Comparison of ENCODE assay signal across 1 cellular context in the genomic region with DNA sequence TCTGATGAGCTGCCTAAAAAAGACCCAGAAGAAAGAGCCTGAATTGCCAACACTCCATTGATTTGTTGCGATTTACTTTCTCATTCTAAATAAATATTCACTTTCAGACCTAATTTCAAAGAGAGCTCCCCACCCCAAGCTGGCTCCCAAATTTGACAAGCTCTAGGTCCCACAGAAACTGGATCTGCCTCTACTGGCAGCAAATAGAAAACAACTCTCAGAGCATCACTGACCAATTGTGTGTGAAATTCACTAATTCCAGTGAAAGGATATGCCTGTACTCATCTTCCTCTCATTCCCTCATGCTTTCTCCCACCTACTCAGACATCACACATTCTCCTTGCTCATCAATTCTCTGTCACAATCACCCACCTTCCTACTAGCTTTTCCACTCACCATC.
TF ChIP-seq lines count a peak whose summit lies in the region.

No MANE protein-coding gene starts in this region.

TF ChIP-seq in GM23338, 12 proteins besides CTCF, POLR2A, EP300 and RAD21 (continued from another document):
- TF ChIP-seq, protein P1, sequence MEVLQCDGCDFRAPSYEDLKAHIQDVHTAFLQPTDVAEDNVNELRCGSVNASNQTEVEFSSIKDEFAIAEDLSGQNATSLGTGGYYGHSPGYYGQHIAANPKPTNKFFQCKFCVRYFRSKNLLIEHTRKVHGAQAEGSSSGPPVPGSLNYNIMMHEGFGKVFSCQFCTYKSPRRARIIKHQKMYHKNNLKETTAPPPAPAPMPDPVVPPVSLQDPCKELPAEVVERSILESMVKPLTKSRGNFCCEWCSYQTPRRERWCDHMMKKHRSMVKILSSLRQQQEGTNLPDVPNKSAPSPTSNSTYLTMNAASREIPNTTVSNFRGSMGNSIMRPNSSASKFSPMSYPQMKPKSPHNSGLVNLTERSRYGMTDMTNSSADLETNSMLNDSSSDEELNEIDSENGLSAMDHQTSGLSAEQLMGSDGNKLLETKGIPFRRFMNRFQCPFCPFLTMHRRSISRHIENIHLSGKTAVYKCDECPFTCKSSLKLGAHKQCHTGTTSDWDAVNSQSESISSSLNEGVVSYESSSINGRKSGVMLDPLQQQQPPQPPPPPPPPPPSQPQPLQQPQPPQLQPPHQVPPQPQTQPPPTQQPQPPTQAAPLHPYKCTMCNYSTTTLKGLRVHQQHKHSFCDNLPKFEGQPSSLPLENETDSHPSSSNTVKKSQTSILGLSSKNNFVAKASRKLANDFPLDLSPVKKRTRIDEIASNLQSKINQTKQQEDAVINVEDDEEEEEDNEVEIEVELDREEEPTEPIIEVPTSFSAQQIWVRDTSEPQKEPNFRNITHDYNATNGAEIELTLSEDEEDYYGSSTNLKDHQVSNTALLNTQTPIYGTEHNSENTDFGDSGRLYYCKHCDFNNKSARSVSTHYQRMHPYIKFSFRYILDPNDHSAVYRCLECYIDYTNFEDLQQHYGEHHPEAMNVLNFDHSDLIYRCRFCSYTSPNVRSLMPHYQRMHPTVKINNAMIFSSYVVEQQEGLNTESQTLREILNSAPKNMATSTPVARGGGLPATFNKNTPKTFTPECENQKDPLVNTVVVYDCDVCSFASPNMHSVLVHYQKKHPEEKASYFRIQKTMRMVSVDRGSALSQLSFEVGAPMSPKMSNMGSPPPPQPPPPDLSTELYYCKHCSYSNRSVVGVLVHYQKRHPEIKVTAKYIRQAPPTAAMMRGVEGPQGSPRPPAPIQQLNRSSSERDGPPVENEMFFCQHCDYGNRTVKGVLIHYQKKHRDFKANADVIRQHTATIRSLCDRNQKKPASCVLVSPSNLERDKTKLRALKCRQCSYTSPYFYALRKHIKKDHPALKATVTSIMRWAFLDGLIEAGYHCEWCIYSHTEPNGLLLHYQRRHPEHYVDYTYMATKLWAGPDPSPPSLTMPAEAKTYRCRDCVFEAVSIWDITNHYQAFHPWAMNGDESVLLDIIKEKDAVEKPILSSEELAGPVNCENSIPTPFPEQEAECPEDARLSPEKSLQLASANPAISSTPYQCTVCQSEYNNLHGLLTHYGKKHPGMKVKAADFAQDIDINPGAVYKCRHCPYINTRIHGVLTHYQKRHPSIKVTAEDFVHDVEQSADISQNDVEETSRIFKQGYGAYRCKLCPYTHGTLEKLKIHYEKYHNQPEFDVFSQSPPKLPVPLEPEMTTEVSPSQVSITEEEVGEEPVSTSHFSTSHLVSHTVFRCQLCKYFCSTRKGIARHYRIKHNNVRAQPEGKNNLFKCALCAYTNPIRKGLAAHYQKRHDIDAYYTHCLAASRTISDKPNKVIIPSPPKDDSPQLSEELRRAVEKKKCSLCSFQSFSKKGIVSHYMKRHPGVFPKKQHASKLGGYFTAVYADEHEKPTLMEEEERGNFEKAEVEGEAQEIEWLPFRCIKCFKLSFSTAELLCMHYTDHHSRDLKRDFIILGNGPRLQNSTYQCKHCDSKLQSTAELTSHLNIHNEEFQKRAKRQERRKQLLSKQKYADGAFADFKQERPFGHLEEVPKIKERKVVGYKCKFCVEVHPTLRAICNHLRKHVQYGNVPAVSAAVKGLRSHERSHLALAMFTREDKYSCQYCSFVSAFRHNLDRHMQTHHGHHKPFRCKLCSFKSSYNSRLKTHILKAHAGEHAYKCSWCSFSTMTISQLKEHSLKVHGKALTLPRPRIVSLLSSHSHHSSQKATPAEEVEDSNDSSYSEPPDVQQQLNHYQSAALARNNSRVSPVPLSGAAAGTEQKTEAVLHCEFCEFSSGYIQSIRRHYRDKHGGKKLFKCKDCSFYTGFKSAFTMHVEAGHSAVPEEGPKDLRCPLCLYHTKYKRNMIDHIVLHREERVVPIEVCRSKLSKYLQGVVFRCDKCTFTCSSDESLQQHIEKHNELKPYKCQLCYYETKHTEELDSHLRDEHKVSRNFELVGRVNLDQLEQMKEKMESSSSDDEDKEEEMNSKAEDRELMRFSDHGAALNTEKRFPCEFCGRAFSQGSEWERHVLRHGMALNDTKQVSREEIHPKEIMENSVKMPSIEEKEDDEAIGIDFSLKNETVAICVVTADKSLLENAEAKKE (CRISPR knock-in tag; IDR thresholded peaks at IDR 0.05) = no peak
- TF ChIP-seq CREB1 (CRISPR knock-in tag; IDR thresholded peaks at IDR 0.05; ENCODE audit: low read depth) = no peak
- no peak for TF ChIP-seq REST (IDR thresholded peaks at IDR 0.05; ENCODE audit: unreplicated experiment)
- no peak for TF ChIP-seq NANOG (IDR thresholded peaks at IDR 0.05; ENCODE audit: borderline replicate concordance)
- no peak for TF ChIP-seq POLR2AphosphoS5 (IDR thresholded peaks at IDR 0.05; ENCODE audit: low read depth)
- TF ChIP-seq JUNB (IDR thresholded peaks at IDR 0.05; ENCODE audit: unreplicated experiment) = no peak
- no peak for TF ChIP-seq EZH2 (IDR thresholded peaks at IDR 0.05; ENCODE audit: low read depth, unreplicated experiment)
